In the genomic region with DNA sequence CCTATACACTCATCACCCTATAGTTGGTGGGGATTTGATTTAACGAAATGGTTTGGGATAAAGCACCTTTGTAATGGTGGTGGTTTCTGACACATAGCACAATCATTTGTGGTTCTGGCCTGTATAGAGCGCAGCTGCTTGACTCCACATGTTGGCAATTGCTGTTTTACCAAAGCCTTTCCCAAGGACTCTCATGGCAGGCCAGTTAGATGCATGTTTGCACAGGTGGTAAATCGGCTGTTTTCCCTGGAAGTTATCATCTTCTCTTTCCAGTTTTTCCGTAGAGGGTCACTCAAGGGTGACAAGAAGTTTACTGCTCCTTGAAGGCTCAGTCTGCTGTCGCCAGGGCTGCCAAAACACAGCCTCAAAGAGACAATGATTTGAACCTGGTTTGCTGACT, we compare ENCODE assay signal across 29 cellular contexts. TPM values are rescaled to one million over a fixed set of nuclear protein-coding genes. Genes with fewer than 3 reads are reported as not detected.
DNase-seq lines count a peak whose midpoint lies in the region; FAIRE-seq and TF ChIP-seq lines count a peak whose summit lies in the region.
"Had no signal": no experiment of that assay in that cellular context is flagged by ENCODE, and none has a peak within 500 bp of the region (broad histone marks: within the 10 kb centered on the region; RNA-seq: fewer than 3 reads in every experiment).

No MANE protein-coding gene starts in this region.

- H2BK5ac ChIP-seq in neuronal stem cell (ENCODE audit: low read length) (no peak overlapping the region), H9 (ENCODE audit: insufficient read length, low read length) (no peak overlapping the region)

- H3K4ac ChIP-seq in neuronal stem cell (ENCODE audit: low read length) (no peak overlapping the region), H9 (ENCODE audit: low read depth, low read length) (no peak overlapping the region)

- H3K23ac ChIP-seq in neuronal stem cell (ENCODE audit: low read depth, low read length, poor library complexity) (no peak overlapping the region), H9 (ENCODE audit: insufficient read length, low read depth, low read length) (no peak overlapping the region)

- no peak overlapping the region for H2BK120ac ChIP-seq in neuronal stem cell (ENCODE audit: low read depth, low read length)
- H2BK120ac ChIP-seq in H9 (ENCODE audit: low read depth, low read length, poor library complexity, severe bottlenecking) = no peak overlapping the region

- H3K79me2 ChIP-seq in H9 (ENCODE audit: insufficient read depth, low read length) = no peaks in the 10 kb centered on the region

- H3K14ac ChIP-seq in neuronal stem cell (ENCODE audit: low read length) = no peak overlapping the region
- no peak overlapping the region for H3K14ac ChIP-seq in H9 (ENCODE audit: insufficient read depth, low read length)

- intact Hi-C loops in head of caudate nucleus (cut with DNase I) = no loop called here

- H2BK12ac ChIP-seq in neuronal stem cell (ENCODE audit: low read length) (no peak overlapping the region), H9 (ENCODE audit: insufficient read length, low read depth, low read length) (no peak overlapping the region)

- H3K4me3 ChIP-seq in bronchial epithelial cell (ENCODE audit: low read depth, low read length) (no peak overlapping the region), neuronal stem cell (ENCODE audit: low read length in 2 of 2) (no peak overlapping the region)
- H3K4me3 ChIP-seq: dorsolateral prefrontal cortex, gastrocnemius medialis, prostate gland, testis had no signal

- H3K18ac ChIP-seq in neuronal stem cell (ENCODE audit: low read length) (no peak overlapping the region), H9 (ENCODE audit: insufficient read length, low read depth, low read length) (no peak overlapping the region)

- no CpG with 5 or more reads among the region's 5 CpGs for WGBS in neuronal stem cell (ENCODE audit: extremely low coverage in 2 of 2, insufficient read length in 2 of 2, insufficient replicate concordance in 1 of 2), 2 donors
- no CpG with 5 or more reads among the region's 5 CpGs for WGBS in H9 (ENCODE audit: extremely low coverage, insufficient read length, low lambda C conversion rate)

- H4K91ac ChIP-seq in neuronal stem cell (ENCODE audit: low read depth, low read length, poor library complexity) = peak overlapping the region; percentile 33
- no peak overlapping the region for H4K91ac ChIP-seq in H9 (ENCODE audit: insufficient read length, low read depth, low read length)

- peaks cover 6 to 9% of the 10 kb centered on the region in 2 donors for H3K4me1 ChIP-seq in neuronal stem cell (ENCODE audit: control insufficient read depth in 2 of 2, insufficient read depth in 1 of 2, low read depth in 1 of 2, low read length in 2 of 2)
- peaks cover 2% of the 10 kb centered on the region; the same call in 1 of the 2 replicates for H3K4me1 ChIP-seq in H9 (ENCODE audit: insufficient read depth, low read length)

- TF ChIP-seq CTCF in bronchial epithelial cell (IDR thresholded peaks at IDR 0.05; ENCODE audit: insufficient read depth, low read length, severe bottlenecking) (no peak), H9 (conservative IDR thresholded peaks at IDR 0.05) (no peak)

- no peak overlapping the region for H3K27ac ChIP-seq in neuronal stem cell (replicated peaks; ENCODE audit: low read length)
- no peak overlapping the region for H3K27ac ChIP-seq in H9 (ENCODE audit: insufficient read length, low read depth, low read length)
- H3K27ac ChIP-seq: dorsolateral prefrontal cortex, gastrocnemius medialis, testis, WERI-Rb-1 had no signal

- H4K20me1 ChIP-seq in H9 (ENCODE audit: control insufficient read depth, insufficient read depth, insufficient read length) = no peaks in the 10 kb centered on the region

- H3K4me3 Mint-ChIP-seq in H9 = no peak overlapping the region
- H3K4me3 Mint-ChIP-seq: activated naive CD8-positive, alpha-beta T cell treated with anti-CD3 and anti-CD28 coated beads, Interleukin-2, amount 50 U/mL, for 24 hours; natural killer cell; stimulated activated naive B cell treated with anti-CD40 and anti-IgM and Interleukin-4, amounts not matched to agents 10 μg/mL and 1 μg/mL and 100 μg/mL, for 72 hours; T-helper 17 cell had no signal

- H2BK15ac ChIP-seq in neuronal stem cell (ENCODE audit: low read length) (no peak overlapping the region), H9 (ENCODE audit: low read depth, low read length) (no peak overlapping the region)

- no peaks in the 10 kb centered on the region for H3K36me3 Mint-ChIP-seq in H9 (ENCODE audit: insufficient read depth in 1 of 3, low read depth in 3 of 3)
- H3K36me3 Mint-ChIP-seq: natural killer cell; stimulated activated naive B cell treated with anti-CD40 and anti-IgM and Interleukin-4, amounts not matched to agents 10 μg/mL and 1 μg/mL and 100 μg/mL, for 72 hours had no signal

- peak; percentile 36 to 68 for DNase-seq in NCI-H187 (lab: John Stamatoyannopoulos, UW)
- DNase-seq in NCI-H187 treated with DMSO at 0.1 percent for 48 hours (lab: John Stamatoyannopoulos, UW) = no peak
- DNase-seq in NCI-H2227 treated with DMSO at 0.1 percent for 48 hours (lab: John Stamatoyannopoulos, UW) = peak; percentile 35
- peak; percentile 89 for DNase-seq in bronchial epithelial cell (ENCODE audit: low read depth)
- DNase-seq in neuronal stem cell (ENCODE audit: low spot score) = no peak
- no peak for DNase-seq in cerebellar nuclear complex (lab: John Stamatoyannopoulos, UW)
- no peak for DNase-seq in head of caudate nucleus
- no peak for DNase-seq in H9
- DNase-seq: activated CD4-positive, alpha-beta T cell treated with anti-CD3 and anti-CD28 coated beads, Interleukin-2, amount 50 U/mL, for 1 hour; activated effector memory CD4-positive, alpha-beta T cell treated with Interleukin-2 at 50 U/mL for 16 hours; activated naive CD8-positive, alpha-beta T cell treated with anti-CD3 and anti-CD28 coated beads, Interleukin-2, amount 50 U/mL, for 24 hours; BE2C; caudate nucleus; COR-L47; dorsolateral prefrontal cortex; gastrocnemius medialis; kidney glomerular epithelial cell; mesenchymal stem cell; natural killer cell; NCI-H2081 treated with DMSO at 0.1 percent for 48 hours; SIG-M5; stimulated activated CD4-positive, alpha-beta T cell treated with anti-CD3 and anti-CD28 coated beads, Interleukin-1b, Interleukin-23, amount 100 ng/mL, for 48 hours; stimulated activated naive B cell treated with anti-CD40 and anti-IgM and Interleukin-4, amounts not matched to agents 10 μg/mL and 1 μg/mL and 100 μg/mL, for 72 hours; T-helper 17 cell; testis; WERI-Rb-1 had no signal

- H3K27ac Mint-ChIP-seq in H9 = 0 out of 7 replicates have a peak overlapping the region, but pooled peaks of 1 of the 3 experiments have one; percentile 44
- H3K27ac Mint-ChIP-seq: activated naive CD8-positive, alpha-beta T cell treated with anti-CD3 and anti-CD28 coated beads, Interleukin-2, amount 50 U/mL, for 24 hours; natural killer cell; stimulated activated naive B cell treated with anti-CD40 and anti-IgM and Interleukin-4, amounts not matched to agents 10 μg/mL and 1 μg/mL and 100 μg/mL, for 72 hours; T-helper 17 cell had no signal

- no peaks in the 10 kb centered on the region for H3K23me2 ChIP-seq in H9 (ENCODE audit: insufficient read length, low read depth, low read length, poor library complexity, severe bottlenecking)

- no peak overlapping the region for H2BK20ac ChIP-seq in H9 (ENCODE audit: low read depth, low read length, poor library complexity, severe bottlenecking)

- H4K8ac ChIP-seq in neuronal stem cell (ENCODE audit: low read depth, low read length) (no peak overlapping the region), H9 (replicated peaks; ENCODE audit: insufficient read length, low read depth, low read length) (no peak overlapping the region)

- no peak overlapping the region for H3K4me2 ChIP-seq in neuronal stem cell (ENCODE audit: insufficient read depth, low read length, poor library complexity, severe bottlenecking)
- H3K4me2 ChIP-seq in H9 (ENCODE audit: insufficient read depth, insufficient read length, low read length) = no peak overlapping the region

- H3K36me3 ChIP-seq in bronchial epithelial cell (ENCODE audit: control insufficient read depth, insufficient read depth, low read length) (no peaks in the 10 kb centered on the region), neuronal stem cell (replicated peaks in 1 of 2; ENCODE audit: control insufficient read depth in 2 of 2, insufficient read depth in 2 of 2, low read length in 2 of 2) (no peaks in the 10 kb centered on the region)
- H3K36me3 ChIP-seq: BE2C, gastrocnemius medialis, prostate gland, WERI-Rb-1 had no signal

- no peak for FAIRE-seq in bronchial epithelial cell (lab: Jason Lieb, UNC)

- H3K9me3 Mint-ChIP-seq in H9 = no peaks in the 10 kb centered on the region
- H3K9me3 Mint-ChIP-seq: activated naive CD8-positive, alpha-beta T cell treated with anti-CD3 and anti-CD28 coated beads, Interleukin-2, amount 50 U/mL, for 24 hours; natural killer cell had no signal

- peaks cover 16 to 19% of the 10 kb centered on the region in 2 experiments for H3K4me1 Mint-ChIP-seq in H9
- H3K4me1 Mint-ChIP-seq: natural killer cell had no signal

- H3K9ac ChIP-seq in neuronal stem cell (ENCODE audit: low read depth, low read length, poor library complexity) = no peak overlapping the region
- no peak overlapping the region for H3K9ac ChIP-seq in H9 (ENCODE audit: extremely low read depth, insufficient read length, low read length)

- H3K79me1 ChIP-seq in neuronal stem cell (ENCODE audit: low read depth, low read length) = no peaks in the 10 kb centered on the region
- H3K79me1 ChIP-seq in H9 (ENCODE audit: insufficient read depth, low read depth, low read length, poor library complexity, severe bottlenecking) = no peaks in the 10 kb centered on the region

- peak overlapping the region; percentile 44 for H2AFZ ChIP-seq in neuronal stem cell (ENCODE audit: low read length)
- H2AFZ ChIP-seq in H9 (ENCODE audit: low read length) = no peak overlapping the region

- no peak overlapping the region for H4K5ac ChIP-seq in H9 (ENCODE audit: insufficient read length, low read depth, low read length)

- no peak overlapping the region for H3K56ac ChIP-seq in H9 (ENCODE audit: insufficient read length, low read depth, low read length)

- no peak overlapping the region for H2AK5ac ChIP-seq in neuronal stem cell (ENCODE audit: low read depth, low read length)
- no peak overlapping the region for H2AK5ac ChIP-seq in H9 (ENCODE audit: insufficient read length, low read length)

- no peaks in the 10 kb centered on the region for H3K27me3 Mint-ChIP-seq in H9 (ENCODE audit: low read depth)
- H3K27me3 Mint-ChIP-seq: activated naive CD8-positive, alpha-beta T cell treated with anti-CD3 and anti-CD28 coated beads, Interleukin-2, amount 50 U/mL, for 24 hours; stimulated activated naive B cell treated with anti-CD40 and anti-IgM and Interleukin-4, amounts not matched to agents 10 μg/mL and 1 μg/mL and 100 μg/mL, for 72 hours; T-helper 17 cell had no signal

- no peaks in the 10 kb centered on the region for H3K27me3 ChIP-seq in bronchial epithelial cell (ENCODE audit: control insufficient read depth, insufficient read depth, low read length)
- H3K27me3 ChIP-seq in neuronal stem cell (ENCODE audit: control insufficient read depth in 3 of 3, insufficient read depth in 3 of 3, low read depth in 1 of 3, low read length in 3 of 3) = no peaks in the 10 kb centered on the region
- no peaks in the 10 kb centered on the region for H3K27me3 ChIP-seq in H9 (ENCODE audit: insufficient read depth, low read length)
- H3K27me3 ChIP-seq: BE2C, dorsolateral prefrontal cortex, gastrocnemius medialis, testis had no signal

- H3K9me3 ChIP-seq in neuronal stem cell (replicated peaks in 1 of 2; ENCODE audit: control insufficient read depth in 2 of 2, insufficient read depth in 1 of 2, low read depth in 1 of 2, low read length in 2 of 2) = no peaks in the 10 kb centered on the region
- no peaks in the 10 kb centered on the region for H3K9me3 ChIP-seq in H9 (ENCODE audit: control insufficient read depth, low read depth, low read length)
- H3K9me3 ChIP-seq: BE2C, gastrocnemius medialis, prostate gland, testis had no signal

- no peak overlapping the region for H3T11ph ChIP-seq in H9 (ENCODE audit: low read length)

RNA-seq across cellular contexts. Expression of gene XPR1, which starts 17.1 kb away (rescaled TPM):
- total RNA-seq in bronchial epithelial cell = 35.0 and 57.6 TPM in 2 replicates
- 45.8 TPM for polyA plus RNA-seq in neuronal stem cell (2013, experiment 1 of 2)
- 46.5 TPM for polyA plus RNA-seq in neuronal stem cell (2013, experiment 2 of 2)
- 34.1 and 35.1 TPM in 2 replicates for total RNA-seq in H9 (2021)

RNA-seq across cellular contexts. Expression of gene OVAAL, which starts 56.0 kb away (rescaled TPM):
- total RNA-seq in bronchial epithelial cell (not detected in 2 replicates), H9 (2021) (not detected in 2 replicates)
- polyA plus RNA-seq in neuronal stem cell (2013, experiment 1 of 2) = not detected
- not detected for polyA plus RNA-seq in neuronal stem cell (2013, experiment 2 of 2)
- total RNA-seq: A172, gastrocnemius medialis, natural killer cell, skeletal muscle tissue, T-helper 17 cell, testis had no signal

Comparison
In these comparisons a context has a peak if more than half of its experiments do, and no peak if none do; other contexts are left out.
1. DNase-seq: peak in NCI-H187 (2 of 2), NCI-H2227 treated with DMSO at 0.1 percent for 48 hours (single experiment) and bronchial epithelial cell (single experiment); none in NCI-H187 treated with DMSO at 0.1 percent for 48 hours (single experiment), neuronal stem cell (single experiment), cerebellar nuclear complex (0 of 2), head of caudate nucleus (0 of 42) and H9 (single experiment).